ENCODE assay signal across 1 cellular context in the genomic region with DNA sequence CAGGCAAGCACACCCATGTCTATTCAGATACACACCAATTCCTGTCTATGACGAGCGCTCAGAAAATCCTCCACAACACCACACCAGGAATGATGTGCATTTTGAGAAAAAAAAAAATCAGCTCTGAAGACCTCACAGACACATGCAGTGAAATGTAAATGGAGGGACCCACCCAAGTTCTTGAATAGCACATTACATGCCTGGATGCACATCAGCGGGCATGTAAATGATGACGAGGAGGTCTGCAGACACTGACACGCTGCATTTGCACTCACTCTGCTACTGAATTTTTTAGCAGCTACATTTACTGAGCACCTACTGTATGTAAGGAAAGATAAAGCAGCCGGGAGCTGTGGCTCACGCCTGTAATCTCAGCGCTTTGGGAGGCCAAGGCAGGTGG.
TF ChIP-seq lines count a peak whose summit lies in the region.

No MANE protein-coding gene starts in this region.

TF ChIP-seq in IMR-90, 13 proteins besides CTCF, POLR2A, EP300 and RAD21 (continued from another document):
- TF ChIP-seq RCOR1 (IDR thresholded peaks at IDR 0.05; ENCODE audit: insufficient replicate concordance, low read length) (no peak), CEBPB (IDR thresholded peaks at IDR 0.05; ENCODE audit: low read depth, low read length) (no peak), MAFK (IDR thresholded peaks at IDR 0.05; ENCODE audit: low read depth, low read length) (no peak), MAZ (IDR thresholded peaks at IDR 0.05; ENCODE audit: borderline replicate concordance, low read depth, low read length) (no peak), BHLHE40 (IDR thresholded peaks at IDR 0.05; ENCODE audit: low read depth, low read length) (no peak), NFE2L2 (IDR thresholded peaks at IDR 0.05; ENCODE audit: low read depth, low read length) (no peak), SMC3 (IDR thresholded peaks at IDR 0.05; ENCODE audit: low read depth, low read length) (no peak), CHD1 (IDR thresholded peaks at IDR 0.05; ENCODE audit: low read depth, low read length) (no peak)
- TF ChIP-seq, protein P1, sequence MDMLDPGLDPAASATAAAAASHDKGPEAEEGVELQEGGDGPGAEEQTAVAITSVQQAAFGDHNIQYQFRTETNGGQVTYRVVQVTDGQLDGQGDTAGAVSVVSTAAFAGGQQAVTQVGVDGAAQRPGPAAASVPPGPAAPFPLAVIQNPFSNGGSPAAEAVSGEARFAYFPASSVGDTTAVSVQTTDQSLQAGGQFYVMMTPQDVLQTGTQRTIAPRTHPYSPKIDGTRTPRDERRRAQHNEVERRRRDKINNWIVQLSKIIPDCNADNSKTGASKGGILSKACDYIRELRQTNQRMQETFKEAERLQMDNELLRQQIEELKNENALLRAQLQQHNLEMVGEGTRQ (IDR thresholded peaks at IDR 0.05; ENCODE audit: low read depth, low read length): no peak
- TF ChIP-seq, protein P2, sequence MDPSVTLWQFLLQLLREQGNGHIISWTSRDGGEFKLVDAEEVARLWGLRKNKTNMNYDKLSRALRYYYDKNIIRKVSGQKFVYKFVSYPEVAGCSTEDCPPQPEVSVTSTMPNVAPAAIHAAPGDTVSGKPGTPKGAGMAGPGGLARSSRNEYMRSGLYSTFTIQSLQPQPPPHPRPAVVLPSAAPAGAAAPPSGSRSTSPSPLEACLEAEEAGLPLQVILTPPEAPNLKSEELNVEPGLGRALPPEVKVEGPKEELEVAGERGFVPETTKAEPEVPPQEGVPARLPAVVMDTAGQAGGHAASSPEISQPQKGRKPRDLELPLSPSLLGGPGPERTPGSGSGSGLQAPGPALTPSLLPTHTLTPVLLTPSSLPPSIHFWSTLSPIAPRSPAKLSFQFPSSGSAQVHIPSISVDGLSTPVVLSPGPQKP (IDR thresholded peaks at IDR 0.05; ENCODE audit: borderline replicate concordance, low read depth, low read length): no peak
